1 cellular context compared by ENCODE assay signal in the genomic region with DNA sequence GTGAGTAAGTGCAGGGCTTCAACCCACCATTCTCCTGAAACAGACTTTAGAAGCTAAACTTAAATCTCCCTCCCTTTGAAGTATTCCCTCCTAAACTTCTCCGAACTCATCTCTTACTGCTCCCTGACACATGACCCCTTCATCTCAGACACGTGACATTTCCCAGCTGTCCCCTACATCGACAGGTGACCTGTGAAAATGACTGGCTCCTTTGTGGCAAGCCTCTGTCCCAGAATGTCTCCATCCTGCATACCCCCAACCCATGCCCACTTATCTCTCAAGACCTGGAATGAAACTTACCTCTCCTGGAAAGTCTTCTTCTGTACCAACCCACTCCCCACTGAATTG.
TF ChIP-seq lines count a peak whose summit lies in the region.

No MANE protein-coding gene starts in this region.

TF ChIP-seq in GM23338, 12 proteins besides CTCF, POLR2A, EP300 and RAD21 (continued from another document):
- TF ChIP-seq, protein P1, sequence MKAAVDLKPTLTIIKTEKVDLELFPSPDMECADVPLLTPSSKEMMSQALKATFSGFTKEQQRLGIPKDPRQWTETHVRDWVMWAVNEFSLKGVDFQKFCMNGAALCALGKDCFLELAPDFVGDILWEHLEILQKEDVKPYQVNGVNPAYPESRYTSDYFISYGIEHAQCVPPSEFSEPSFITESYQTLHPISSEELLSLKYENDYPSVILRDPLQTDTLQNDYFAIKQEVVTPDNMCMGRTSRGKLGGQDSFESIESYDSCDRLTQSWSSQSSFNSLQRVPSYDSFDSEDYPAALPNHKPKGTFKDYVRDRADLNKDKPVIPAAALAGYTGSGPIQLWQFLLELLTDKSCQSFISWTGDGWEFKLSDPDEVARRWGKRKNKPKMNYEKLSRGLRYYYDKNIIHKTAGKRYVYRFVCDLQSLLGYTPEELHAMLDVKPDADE (IDR thresholded peaks at IDR 0.05), result no peak
- no peak for TF ChIP-seq JUNB (IDR thresholded peaks at IDR 0.05; ENCODE audit: unreplicated experiment)
- TF ChIP-seq, protein P2, sequence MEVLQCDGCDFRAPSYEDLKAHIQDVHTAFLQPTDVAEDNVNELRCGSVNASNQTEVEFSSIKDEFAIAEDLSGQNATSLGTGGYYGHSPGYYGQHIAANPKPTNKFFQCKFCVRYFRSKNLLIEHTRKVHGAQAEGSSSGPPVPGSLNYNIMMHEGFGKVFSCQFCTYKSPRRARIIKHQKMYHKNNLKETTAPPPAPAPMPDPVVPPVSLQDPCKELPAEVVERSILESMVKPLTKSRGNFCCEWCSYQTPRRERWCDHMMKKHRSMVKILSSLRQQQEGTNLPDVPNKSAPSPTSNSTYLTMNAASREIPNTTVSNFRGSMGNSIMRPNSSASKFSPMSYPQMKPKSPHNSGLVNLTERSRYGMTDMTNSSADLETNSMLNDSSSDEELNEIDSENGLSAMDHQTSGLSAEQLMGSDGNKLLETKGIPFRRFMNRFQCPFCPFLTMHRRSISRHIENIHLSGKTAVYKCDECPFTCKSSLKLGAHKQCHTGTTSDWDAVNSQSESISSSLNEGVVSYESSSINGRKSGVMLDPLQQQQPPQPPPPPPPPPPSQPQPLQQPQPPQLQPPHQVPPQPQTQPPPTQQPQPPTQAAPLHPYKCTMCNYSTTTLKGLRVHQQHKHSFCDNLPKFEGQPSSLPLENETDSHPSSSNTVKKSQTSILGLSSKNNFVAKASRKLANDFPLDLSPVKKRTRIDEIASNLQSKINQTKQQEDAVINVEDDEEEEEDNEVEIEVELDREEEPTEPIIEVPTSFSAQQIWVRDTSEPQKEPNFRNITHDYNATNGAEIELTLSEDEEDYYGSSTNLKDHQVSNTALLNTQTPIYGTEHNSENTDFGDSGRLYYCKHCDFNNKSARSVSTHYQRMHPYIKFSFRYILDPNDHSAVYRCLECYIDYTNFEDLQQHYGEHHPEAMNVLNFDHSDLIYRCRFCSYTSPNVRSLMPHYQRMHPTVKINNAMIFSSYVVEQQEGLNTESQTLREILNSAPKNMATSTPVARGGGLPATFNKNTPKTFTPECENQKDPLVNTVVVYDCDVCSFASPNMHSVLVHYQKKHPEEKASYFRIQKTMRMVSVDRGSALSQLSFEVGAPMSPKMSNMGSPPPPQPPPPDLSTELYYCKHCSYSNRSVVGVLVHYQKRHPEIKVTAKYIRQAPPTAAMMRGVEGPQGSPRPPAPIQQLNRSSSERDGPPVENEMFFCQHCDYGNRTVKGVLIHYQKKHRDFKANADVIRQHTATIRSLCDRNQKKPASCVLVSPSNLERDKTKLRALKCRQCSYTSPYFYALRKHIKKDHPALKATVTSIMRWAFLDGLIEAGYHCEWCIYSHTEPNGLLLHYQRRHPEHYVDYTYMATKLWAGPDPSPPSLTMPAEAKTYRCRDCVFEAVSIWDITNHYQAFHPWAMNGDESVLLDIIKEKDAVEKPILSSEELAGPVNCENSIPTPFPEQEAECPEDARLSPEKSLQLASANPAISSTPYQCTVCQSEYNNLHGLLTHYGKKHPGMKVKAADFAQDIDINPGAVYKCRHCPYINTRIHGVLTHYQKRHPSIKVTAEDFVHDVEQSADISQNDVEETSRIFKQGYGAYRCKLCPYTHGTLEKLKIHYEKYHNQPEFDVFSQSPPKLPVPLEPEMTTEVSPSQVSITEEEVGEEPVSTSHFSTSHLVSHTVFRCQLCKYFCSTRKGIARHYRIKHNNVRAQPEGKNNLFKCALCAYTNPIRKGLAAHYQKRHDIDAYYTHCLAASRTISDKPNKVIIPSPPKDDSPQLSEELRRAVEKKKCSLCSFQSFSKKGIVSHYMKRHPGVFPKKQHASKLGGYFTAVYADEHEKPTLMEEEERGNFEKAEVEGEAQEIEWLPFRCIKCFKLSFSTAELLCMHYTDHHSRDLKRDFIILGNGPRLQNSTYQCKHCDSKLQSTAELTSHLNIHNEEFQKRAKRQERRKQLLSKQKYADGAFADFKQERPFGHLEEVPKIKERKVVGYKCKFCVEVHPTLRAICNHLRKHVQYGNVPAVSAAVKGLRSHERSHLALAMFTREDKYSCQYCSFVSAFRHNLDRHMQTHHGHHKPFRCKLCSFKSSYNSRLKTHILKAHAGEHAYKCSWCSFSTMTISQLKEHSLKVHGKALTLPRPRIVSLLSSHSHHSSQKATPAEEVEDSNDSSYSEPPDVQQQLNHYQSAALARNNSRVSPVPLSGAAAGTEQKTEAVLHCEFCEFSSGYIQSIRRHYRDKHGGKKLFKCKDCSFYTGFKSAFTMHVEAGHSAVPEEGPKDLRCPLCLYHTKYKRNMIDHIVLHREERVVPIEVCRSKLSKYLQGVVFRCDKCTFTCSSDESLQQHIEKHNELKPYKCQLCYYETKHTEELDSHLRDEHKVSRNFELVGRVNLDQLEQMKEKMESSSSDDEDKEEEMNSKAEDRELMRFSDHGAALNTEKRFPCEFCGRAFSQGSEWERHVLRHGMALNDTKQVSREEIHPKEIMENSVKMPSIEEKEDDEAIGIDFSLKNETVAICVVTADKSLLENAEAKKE (CRISPR knock-in tag; IDR thresholded peaks at IDR 0.05), result no peak
- TF ChIP-seq EZH2 (IDR thresholded peaks at IDR 0.05; ENCODE audit: low read depth, unreplicated experiment), result no peak
- TF ChIP-seq STAT1 (IDR thresholded peaks at IDR 0.05; ENCODE audit: unreplicated experiment), result no peak
- TF ChIP-seq POLR2AphosphoS5 (IDR thresholded peaks at IDR 0.05; ENCODE audit: low read depth), result no peak
